Comparison of ENCODE assay signal across 20 cellular contexts in the genomic region with DNA sequence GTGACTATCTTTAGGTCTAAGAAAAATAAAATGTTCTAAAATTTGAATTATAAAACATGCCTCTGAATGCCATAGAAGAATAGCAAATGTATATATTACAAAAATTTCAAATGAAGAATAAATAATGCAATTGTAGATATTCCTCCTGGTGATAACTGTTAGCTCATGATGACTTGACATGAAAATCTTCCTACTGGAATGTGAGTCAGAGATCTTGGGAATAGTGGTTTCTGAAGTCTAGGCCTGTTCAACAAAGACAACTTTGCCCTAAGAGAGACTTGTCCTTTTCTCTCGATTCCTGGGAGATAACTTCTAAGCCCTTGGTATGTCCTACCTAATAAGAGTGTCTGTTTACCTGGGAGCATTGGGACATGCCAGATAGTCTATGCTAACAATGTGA.
DNase-seq lines count a peak whose midpoint lies in the region; ATAC-seq, FAIRE-seq and TF ChIP-seq lines count a peak whose summit lies in the region.
"Had no signal": no experiment of that assay in that cellular context is flagged by ENCODE, and none has a peak within 500 bp of the region (broad histone marks: within the 10 kb centered on the region; RNA-seq: fewer than 3 reads in every experiment).

No MANE protein-coding gene starts in this region.

- intact Hi-C loops in left cardiac atrium (cut with DNase I) = no loop called here

- H3K4me3 ChIP-seq in AG04450 (ENCODE audit: low read depth, low read length) (no peak overlapping the region), bronchial epithelial cell (ENCODE audit: low read depth, low read length) (no peak overlapping the region)
- H3K4me3 ChIP-seq: GM23338 had no signal

- H3K36me3 ChIP-seq in bronchial epithelial cell (ENCODE audit: control insufficient read depth, insufficient read depth, low read length) = no peaks in the 10 kb centered on the region

- H3K27me3 ChIP-seq in AG04450 (ENCODE audit: control insufficient read depth, insufficient read depth, low read length) = no peaks in the 10 kb centered on the region
- no peaks in the 10 kb centered on the region for H3K27me3 ChIP-seq in bronchial epithelial cell (ENCODE audit: control insufficient read depth, insufficient read depth, low read length)

- peaks cover 6% of the 10 kb centered on the region for H3K4me1 Mint-ChIP-seq in HFFc6 (ENCODE audit: low read depth)
- H3K4me1 Mint-ChIP-seq: B cell, GM23338 had no signal

- H3K36me3 Mint-ChIP-seq in HFFc6 (ENCODE audit: low read depth) = no peaks in the 10 kb centered on the region

- CTCF ChIA-PET in AG04450 (lab: Charles Lee) = no interaction called here

- DNase-seq in AG04450 (ENCODE audit: low read depth, low spot score) = peak; percentile 8
- DNase-seq in HFFc6 = peak; percentile 25
- DNase-seq in bronchial epithelial cell (ENCODE audit: low read depth) = peak; percentile 44
- peak; percentile 25 for DNase-seq in iris pigment epithelial cell (ENCODE audit: low read depth)
- no peak for DNase-seq in left cardiac atrium
- no peak for DNase-seq in T1000 (lab: John Stamatoyannopoulos, UW)
- DNase-seq: CD4-positive, alpha-beta T cell; DMS79; GF-D8; KG1; NCI-H1092; NCI-H1694; NCI-H2107; NCI-H345; NCI-H748 treated with DMSO at 0.1 percent for 48 hours; PC-3 had no signal

- no peak overlapping the region for H3K27ac Mint-ChIP-seq in HFFc6
- H3K27ac Mint-ChIP-seq: B cell; CD4-positive, alpha-beta T cell; GM23338 had no signal

- no peak overlapping the region for H3K4me3 Mint-ChIP-seq in HFFc6
- H3K4me3 Mint-ChIP-seq: B cell; CD4-positive, alpha-beta T cell; GM23338 had no signal

- TF ChIP-seq CTCF in AG04450 (IDR thresholded peaks at IDR 0.05; ENCODE audit: low read depth, low read length) (no peak), HFFc6 (IDR thresholded peaks at IDR 0.05) (no peak), bronchial epithelial cell (IDR thresholded peaks at IDR 0.05; ENCODE audit: insufficient read depth, low read length, severe bottlenecking) (no peak)

- POLR2A ChIA-PET in AG04450 (lab: Yijun Ruan, JAX) = no interaction called here

- no peak overlapping the region for H3K27ac ChIP-seq in AG04450 (ENCODE audit: low read depth, low read length)

- H3K9me3 Mint-ChIP-seq in HFFc6 = no peaks in the 10 kb centered on the region
- H3K9me3 Mint-ChIP-seq: CD4-positive, alpha-beta T cell; GM23338 had no signal

- no peaks in the 10 kb centered on the region for H3K27me3 Mint-ChIP-seq in HFFc6 (ENCODE audit: insufficient read depth)
- H3K27me3 Mint-ChIP-seq: B cell; CD4-positive, alpha-beta T cell had no signal

- ATAC-seq in HG02759 (IDR thresholded peaks at IDR 0.05; ENCODE audit: unreplicated experiment) = no peak
- no peak for ATAC-seq in left cardiac atrium
- ATAC-seq in GM19351 (IDR thresholded peaks at IDR 0.05; ENCODE audit: unreplicated experiment) = no peak
- ATAC-seq: GM23338, PC-3 had no signal

- FAIRE-seq in bronchial epithelial cell (lab: Jason Lieb, UNC) = no peak

- H3K9me3 ChIP-seq in AG04450 (ENCODE audit: control insufficient read depth, insufficient read depth, low read length) = no peaks in the 10 kb centered on the region

Comparison
In these comparisons a context has a peak if more than half of its experiments do, and no peak if none do; other contexts are left out.
1. DNase-seq: peak in AG04450 (single experiment), HFFc6 (single experiment), bronchial epithelial cell (single experiment) and iris pigment epithelial cell (single experiment); none in left cardiac atrium (single experiment) and T1000 (single experiment).